Comparison of ENCODE assay signal across 8 cellular contexts in genomic region chrX:65697915-65698796, GRCh38. TPM values are rescaled to one million over a fixed set of nuclear protein-coding genes. Genes with fewer than 3 reads are reported as not detected.
DNase-seq lines count a peak whose midpoint lies in the region; ATAC-seq and TF ChIP-seq lines count a peak whose summit lies in the region.

No MANE protein-coding gene starts in this region.

- peak overlapping the region; percentile 67 for H3K4me3 Mint-ChIP-seq in activated CD8-positive, alpha-beta memory T cell treated with anti-CD3 and anti-CD28 coated beads, Interleukin-2, amount 10 ng/mL, durations not matched to agents 7 days and 5 days

- CTCF ChIA-PET in GM10248 (lab: Yijun Ruan, JAX), result interaction anchor here (0.7 to 2.2 kb wide), 6 partner anchors 9 to 102 kb away, joined by 3 to 12 read pairs (median 4); no protein-coding TSS in a partner anchor
- CTCF ChIA-PET in activated CD8-positive, alpha-beta memory T cell treated with anti-CD3 and anti-CD28 coated beads, Interleukin-2, amount 10 ng/mL, durations not matched to agents 7 days and 5 days (lab: Charles Lee), result interaction anchor here (1.0 to 1.8 kb wide), 11 partner anchors 10 to 102 kb away, joined by 3 to 18 read pairs (median 4); partner anchors contain the start of gene MSN

- H3K27ac Mint-ChIP-seq in activated CD8-positive, alpha-beta memory T cell treated with anti-CD3 and anti-CD28 coated beads, Interleukin-2, amount 10 ng/mL, durations not matched to agents 7 days and 5 days, result peak overlapping the region; percentile 97

- H3K4me1 Mint-ChIP-seq in activated CD8-positive, alpha-beta memory T cell treated with anti-CD3 and anti-CD28 coated beads, Interleukin-2, amount 10 ng/mL, durations not matched to agents 7 days and 5 days, result peaks cover 84% of the 10 kb centered on the region

- TF ChIP-seq CTCF in GM10248 (IDR thresholded peaks at IDR 0.05; ENCODE audit: control extremely low read depth, extremely low read depth, low read depth, missing control alignments) (no peak), NB4 (IDR thresholded peaks at IDR 0.05; ENCODE audit: low read depth, low read length) (no peak), fibroblast of pulmonary artery (IDR thresholded peaks at IDR 0.05; ENCODE audit: low read length, missing control alignments) (no peak)

- H3K36me3 Mint-ChIP-seq in activated CD8-positive, alpha-beta memory T cell treated with anti-CD3 and anti-CD28 coated beads, Interleukin-2, amount 10 ng/mL, durations not matched to agents 7 days and 5 days, result peaks cover 33% of the 10 kb centered on the region

- no peaks in the 10 kb centered on the region for H3K27me3 Mint-ChIP-seq in activated CD8-positive, alpha-beta memory T cell treated with anti-CD3 and anti-CD28 coated beads, Interleukin-2, amount 10 ng/mL, durations not matched to agents 7 days and 5 days

- no peaks in the 10 kb centered on the region for H3K9me3 Mint-ChIP-seq in activated CD8-positive, alpha-beta memory T cell treated with anti-CD3 and anti-CD28 coated beads, Interleukin-2, amount 10 ng/mL, durations not matched to agents 7 days and 5 days (ENCODE audit: low read depth)

- TF ChIP-seq POLR2A in NB4 (IDR thresholded peaks at IDR 0.05; ENCODE audit: extremely low read depth, insufficient read length), result no peak

- peak; percentile 64 for ATAC-seq in HG02571 (IDR thresholded peaks at IDR 0.05; ENCODE audit: unreplicated experiment)
- peak; percentile 72 for ATAC-seq in activated CD8-positive, alpha-beta memory T cell treated with anti-CD3 and anti-CD28 coated beads, Interleukin-2, amount 10 ng/mL, durations not matched to agents 7 days and 5 days

- H3K4me3 ChIP-seq in NB4 (ENCODE audit: low read depth, low read length) (peak overlapping the region; percentile 40), fibroblast of pulmonary artery (replicated peaks; ENCODE audit: low read depth, low read length) (no peak overlapping the region), skin epidermis (no peak overlapping the region)

- POLR2A ChIA-PET in GM10248 (lab: Yijun Ruan, JAX), result interaction anchor here (1.3 to 1.4 kb wide), 2 partner anchors 10 to 22 kb away, joined by 3 to 5 read pairs; no protein-coding TSS in a partner anchor

- peak overlapping the region in 20 of 21 experiments; percentile 1 to 89 (median 66) for H3K27ac ChIP-seq in skin epidermis

- DNase-seq in GM10248 (ENCODE audit: extremely low spot score) (peak; percentile 34), NB4 (ENCODE audit: low read depth) (peak; percentile 93), fibroblast of pulmonary artery (ENCODE audit: low read depth) (peak; percentile 45), NCI-H2227 (lab: John Stamatoyannopoulos, UW; ENCODE audit: unreplicated experiment) (no peak), NCI-H146 (lab: John Stamatoyannopoulos, UW) (no peak)
- DNase-seq in activated CD8-positive, alpha-beta memory T cell treated with anti-CD3 and anti-CD28 coated beads, Interleukin-2, amount 10 ng/mL, durations not matched to agents 7 days and 5 days, result peak; percentile 89

RNA-seq across cellular contexts. Expression of gene MSN, which starts 30.7 kb away (rescaled TPM):
- 100 to 1,000 TPM; 489 to 610 TPM for total RNA-seq in activated CD8-positive, alpha-beta memory T cell treated with anti-CD3 and anti-CD28 coated beads, Interleukin-2, amount 10 ng/mL, durations not matched to agents 7 days and 5 days

Comparison
In these comparisons a context has a peak if more than half of its experiments do, and no peak if none do; other contexts are left out.
1. DNase-seq: peak in GM10248 (single experiment), NB4 (single experiment), activated CD8-positive, alpha-beta memory T cell treated with anti-CD3 and anti-CD28 coated beads, Interleukin-2, amount 10 ng/mL, durations not matched to agents 7 days and 5 days (single experiment) and fibroblast of pulmonary artery (single experiment); none in NCI-H2227 (single experiment) and NCI-H146 (single experiment).